ENCODE assay signal across 8 cellular contexts in genomic region chr4:121096629-121097028, GRCh38. TPM values are rescaled to one million over a fixed set of nuclear protein-coding genes. Genes with fewer than 3 reads are reported as not detected.
DNase-seq lines count a peak whose midpoint lies in the region; ATAC-seq and TF ChIP-seq lines count a peak whose summit lies in the region.

No MANE protein-coding gene starts in this region.

- ATAC-seq in heart left ventricle (no peak), left cardiac atrium (no peak), HG03108 (IDR thresholded peaks at IDR 0.05; ENCODE audit: unreplicated experiment) (no peak)

- TF ChIP-seq POLR2A in heart left ventricle (IDR thresholded peaks at IDR 0.05) (no peak), spleen (IDR thresholded peaks at IDR 0.05) (no peak)

- H3K27ac ChIP-seq in heart left ventricle (no peak overlapping the region), spleen (no peak overlapping the region)

- TF ChIP-seq CTCF in heart left ventricle (IDR thresholded peaks at IDR 0.05) (peak; percentile 45 to 83 (median 67)), fibroblast of pulmonary artery (IDR thresholded peaks at IDR 0.05; ENCODE audit: low read length, missing control alignments) (peak; percentile 52), spleen (IDR thresholded peaks at IDR 0.05 in 8 of 11, conservative IDR thresholded peaks at IDR 0.05 in 3 of 11) (peak in 10 of 11 experiments; percentile 31 to 52 (median 38))

- H3K4me3 ChIP-seq in heart left ventricle (no peak overlapping the region), fibroblast of pulmonary artery (replicated peaks; ENCODE audit: low read depth, low read length) (no peak overlapping the region), spleen (no peak overlapping the region)

- 11 to 27% (median 15%) methylated on average over 2 of the region's 2 CpGs for WGBS in heart left ventricle, 4 donors
- 28 to 40% (median 35%) methylated on average over 2 of the region's 2 CpGs for WGBS in spleen, 5 donors

- intact Hi-C loops in heart left ventricle (cut with DNase I) = loop anchor here (1.0 to 10.0 kb wide), 15 partner anchors 72 to 1024 kb away; no protein-coding TSS in a partner anchor
- intact Hi-C loops in left cardiac atrium (cut with DNase I) = loop anchor here (2.0 to 10.0 kb wide), 4 partner anchors 378 to 1022 kb away; no protein-coding TSS in a partner anchor
- intact Hi-C loops in spleen (cut with DNase I; ENCODE audit: low total_unique reads) = loop anchor here (5.0 kb wide), 1 partner anchor 944 kb away; no protein-coding TSS in a partner anchor

- H3K36me3 ChIP-seq in heart left ventricle (no peaks in the 10 kb centered on the region), spleen (no peaks in the 10 kb centered on the region)

- no peak for DNase-seq in heart left ventricle
- no peak for DNase-seq in left cardiac atrium
- peak; percentile 65 for DNase-seq in RKO (ENCODE audit: low spot score)
- DNase-seq in fibroblast of pulmonary artery (ENCODE audit: low read depth) = peak; percentile 68
- no peak for DNase-seq in spleen
- no peak for DNase-seq in NCI-H187 (lab: John Stamatoyannopoulos, UW)
- no peak for DNase-seq in GM19240 (ENCODE audit: insufficient read length, low spot score)

- H3K4me1 ChIP-seq in heart left ventricle (no peaks in the 10 kb centered on the region), spleen (no peaks in the 10 kb centered on the region)

- peaks cover 0 to 4% (median 0%) of the 10 kb centered on the region in 12 donors for H3K9me3 ChIP-seq in heart left ventricle
- no peaks in the 10 kb centered on the region for H3K9me3 ChIP-seq in spleen

- no peaks in the 10 kb centered on the region for H3K27me3 ChIP-seq in heart left ventricle
- H3K27me3 ChIP-seq in spleen (replicated peaks in 1 of 7) = no peaks in the 10 kb centered on the region

RNA-seq across cellular contexts. Expression of gene NDNF, which starts 24.3 kb away (rescaled TPM):
- total RNA-seq in heart left ventricle = 10 to 100 TPM in 3 of 9 donors, 1 to 10 TPM in 6; 3.0 to 11.2 (median 8.2) TPM
- polyA plus RNA-seq in heart left ventricle = 1 to 10 TPM; 2.8 to 6.7 TPM
- total RNA-seq in left cardiac atrium = 1 to 10 TPM; 4.2 to 5.4 TPM
- total RNA-seq in spleen = under 1 TPM in 4 of 7 donors, not detected in 3; 0.20 to 0.82 (median 0.33) TPM
- under 1 TPM; 0.03 to 0.15 (median 0.08) TPM for polyA plus RNA-seq in spleen

Comparison
In these comparisons a context has a peak if more than half of its experiments do, and no peak if none do; other contexts are left out.
1. DNase-seq: peak in RKO (single experiment) and fibroblast of pulmonary artery (single experiment); none in heart left ventricle (0 of 5), left cardiac atrium (single experiment), spleen (single experiment), NCI-H187 (0 of 2) and GM19240 (single experiment).
2. Peak in every context shown above with its lines, with median percentiles within 50 percentile points of each other: CTCF ChIP-seq.